In genomic region chr19:51994048-51994644, GRCh38 we compare ENCODE assay signal across 1 cellular context.
TF ChIP-seq lines count a peak whose summit lies in the region.

No MANE protein-coding gene starts in this region.

TF ChIP-seq in GM23338, 12 proteins besides CTCF, POLR2A, EP300 and RAD21:
- no peak for TF ChIP-seq POLR2AphosphoS5 (IDR thresholded peaks at IDR 0.05; ENCODE audit: low read depth)
- no peak for TF ChIP-seq CREB1 (CRISPR knock-in tag; IDR thresholded peaks at IDR 0.05; ENCODE audit: low read depth)
- TF ChIP-seq JUNB (IDR thresholded peaks at IDR 0.05; ENCODE audit: unreplicated experiment): no peak
- TF ChIP-seq EZH2phosphoT487 (IDR thresholded peaks at IDR 0.05; ENCODE audit: unreplicated experiment): no peak
- no peak for TF ChIP-seq ZNF331 (CRISPR knock-in tag; IDR thresholded peaks at IDR 0.05; ENCODE audit: low read depth)
- no peak for TF ChIP-seq NANOG (IDR thresholded peaks at IDR 0.05; ENCODE audit: borderline replicate concordance)
- TF ChIP-seq REST (IDR thresholded peaks at IDR 0.05; ENCODE audit: unreplicated experiment): no peak
- TF ChIP-seq ETS1 (IDR thresholded peaks at IDR 0.05): no peak
- TF ChIP-seq ZNF462 (CRISPR knock-in tag; IDR thresholded peaks at IDR 0.05): no peak
- TF ChIP-seq EZH2 (IDR thresholded peaks at IDR 0.05; ENCODE audit: low read depth, unreplicated experiment): no peak
- no peak for TF ChIP-seq STAT1 (IDR thresholded peaks at IDR 0.05; ENCODE audit: unreplicated experiment)
- TF ChIP-seq ZNF114 (CRISPR knock-in tag; IDR thresholded peaks at IDR 0.05): no peak
TF ChIP-seq in GM23338: peak in this region for 0.
